ENCODE assay signal across 9 cellular contexts in genomic region chr5:141882594-141883183, GRCh38. TPM values are rescaled to one million over a fixed set of nuclear protein-coding genes. Genes with fewer than 3 reads are reported as not detected.
DNase-seq lines count a peak whose midpoint lies in the region; ATAC-seq and TF ChIP-seq lines count a peak whose summit lies in the region.
"Had no signal": no experiment of that assay in that cellular context is flagged by ENCODE, and none has a peak within 500 bp of the region (broad histone marks: within the 10 kb centered on the region; RNA-seq: fewer than 3 reads in every experiment).

No MANE protein-coding gene starts in this region.

- H3K9me3 Mint-ChIP-seq in type B pancreatic cell: no peaks in the 10 kb centered on the region

- H3K9me3 ChIP-seq in left ventricle myocardium inferior (replicated peaks) (no peaks in the 10 kb centered on the region), psoas muscle (no peaks in the 10 kb centered on the region)
- H3K9me3 ChIP-seq: ascending aorta had no signal

- peaks cover 72% of the 10 kb centered on the region for H3K27me3 Mint-ChIP-seq in type B pancreatic cell

- H3K27ac Mint-ChIP-seq in type B pancreatic cell: no peak overlapping the region

- H3K27me3 ChIP-seq in left ventricle myocardium inferior (ENCODE audit: low read depth) (peaks cover 66% of the 10 kb centered on the region), psoas muscle (ENCODE audit: insufficient read depth in 3 of 3, low read length in 2 of 3) (peaks cover 0 to 47% (median 11%) of the 10 kb centered on the region in 3 donors)

- no peaks in the 10 kb centered on the region for H3K36me3 ChIP-seq in left ventricle myocardium inferior
- H3K36me3 ChIP-seq in psoas muscle (ENCODE audit: insufficient read depth in 1 of 2, low read depth in 1 of 2): no peaks in the 10 kb centered on the region
- H3K36me3 ChIP-seq: ascending aorta had no signal

- H3K36me3 Mint-ChIP-seq in type B pancreatic cell: no peaks in the 10 kb centered on the region

- 14 to 23% (median 14%) methylated on average over 13 of the region's 13 CpGs for WGBS in psoas muscle, 3 donors

- TF ChIP-seq CTCF in left ventricle myocardium inferior (IDR thresholded peaks at IDR 0.05; ENCODE audit: borderline replicate concordance) (no peak), type B pancreatic cell (conservative IDR thresholded peaks at IDR 0.05) (no peak), psoas muscle (IDR thresholded peaks at IDR 0.05) (no peak)

- peak overlapping the region; percentile 76 for H3K4me3 Mint-ChIP-seq in type B pancreatic cell

- H3K4me1 ChIP-seq in left ventricle myocardium inferior (peaks cover 57% of the 10 kb centered on the region), psoas muscle (peaks cover 13% of the 10 kb centered on the region)

- intact Hi-C loops in left ventricle myocardium inferior (cut with micrococcal nuclease) (no loop called here), Right ventricle myocardium inferior (cut with DNase I) (loop anchor here (2.0 kb wide), 1 partner anchor 78 kb away; no protein-coding TSS in a partner anchor), psoas muscle (cut with DNase I) (loop anchor here in 1 of 2 donors (5.0 kb wide), 1 partner anchor 70 kb away; no protein-coding TSS in a partner anchor)

- peak overlapping the region; percentile 95 for H3K27ac ChIP-seq in left ventricle myocardium inferior (replicated peaks)
- H3K27ac ChIP-seq in caudate nucleus (ENCODE audit: low read depth, low read length): peak overlapping the region; percentile 97
- H3K27ac ChIP-seq in psoas muscle: no peak overlapping the region
- H3K27ac ChIP-seq: ascending aorta had no signal

- peaks cover 23% of the 10 kb centered on the region for H3K4me1 Mint-ChIP-seq in type B pancreatic cell (ENCODE audit: unreplicated experiment)

- H3K4me3 ChIP-seq in left ventricle myocardium inferior (no peak overlapping the region), psoas muscle (no peak overlapping the region)
- H3K4me3 ChIP-seq: ascending aorta had no signal

- DNase-seq in left ventricle myocardium inferior (no peak), Right ventricle myocardium inferior (ENCODE audit: missing footprints) (no peak), caudate nucleus (lab: John Stamatoyannopoulos, UW) (peak in 23 of 61 donors; percentile 20 to 96 (median 41)), left lobe of liver (ENCODE audit: low spot score) (peak; percentile 35), type B pancreatic cell (ENCODE audit: extremely low spot score, unreplicated experiment) (no peak), psoas muscle (no peak)

- ATAC-seq in Right ventricle myocardium inferior (no peak), left lobe of liver (no peak), HG02981 (IDR thresholded peaks at IDR 0.05; ENCODE audit: unreplicated experiment) (no peak), HG03571 (IDR thresholded peaks at IDR 0.05; ENCODE audit: unreplicated experiment) (no peak), psoas muscle (no peak)

RNA-seq across cellular contexts. Expression of gene PCDH1, which starts 4.5 kb away (rescaled TPM):
- 16.1 TPM for total RNA-seq in left ventricle myocardium inferior
- total RNA-seq in Right ventricle myocardium inferior: 21.0 TPM
- 33.2 TPM for total RNA-seq in left lobe of liver
- 22.8 and 41.7 TPM in 2 replicates for total RNA-seq in type B pancreatic cell (ENCODE audit: low replicate concordance)
- total RNA-seq in psoas muscle: 10 to 100 TPM; 10.1 to 17.4 (median 13.7) TPM
- 1 to 10 TPM; 4.2 to 8.8 (median 5.1) TPM for polyA plus RNA-seq in psoas muscle

RNA-seq across cellular contexts. Expression of gene DELE1, which starts 41.0 kb away (rescaled TPM):
- total RNA-seq in left ventricle myocardium inferior: 125 TPM
- 94.4 TPM for total RNA-seq in Right ventricle myocardium inferior
- 37.8 TPM for total RNA-seq in left lobe of liver
- total RNA-seq in type B pancreatic cell (ENCODE audit: low replicate concordance): 45.7 and 67.9 TPM in 2 replicates
- 10 to 100 TPM; 40.5 to 65.5 (median 53.3) TPM for total RNA-seq in psoas muscle
- 10 to 100 TPM; 23.1 to 38.2 (median 35.7) TPM for polyA plus RNA-seq in psoas muscle
